ENCODE assay signal across 1 cellular context in the genomic region with DNA sequence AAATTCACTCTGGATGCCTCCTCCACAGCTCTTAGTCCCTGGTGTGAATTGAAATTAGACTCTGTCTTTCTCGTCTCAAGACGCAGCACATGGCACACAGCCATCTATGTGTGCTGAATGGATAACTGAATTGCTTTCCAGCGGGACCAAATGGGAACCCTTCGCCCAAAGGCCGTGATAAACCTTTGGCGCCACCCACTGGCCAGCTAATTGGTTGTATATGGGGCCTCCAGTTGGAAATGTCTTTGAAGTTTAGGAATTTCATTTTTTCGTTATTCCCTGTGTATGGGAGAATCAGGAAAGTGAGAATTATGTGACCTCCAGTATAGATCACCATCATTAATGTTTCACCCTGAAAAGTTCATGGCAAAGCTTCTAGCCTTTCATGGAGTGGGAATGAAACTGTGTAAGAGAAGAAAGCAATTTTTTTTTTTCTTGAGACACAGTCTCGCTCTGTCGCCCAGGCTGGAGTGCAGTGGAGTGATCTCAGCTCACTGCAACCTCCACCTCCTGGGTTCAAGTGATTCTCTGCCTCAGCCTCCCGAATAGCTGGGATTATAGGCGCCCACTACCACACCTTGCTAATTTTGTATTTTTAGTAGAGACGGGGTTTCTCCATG.
A peak's percentile ranks its signal among the peaks of the same experiment; 100 is the strongest.
TF ChIP-seq lines count a peak whose summit lies in the region.

No MANE protein-coding gene starts in this region.

TF ChIP-seq in HepG2, 621 proteins besides CTCF, POLR2A, EP300 and RAD21 (continued from another document):
- TF ChIP-seq, protein P1, sequence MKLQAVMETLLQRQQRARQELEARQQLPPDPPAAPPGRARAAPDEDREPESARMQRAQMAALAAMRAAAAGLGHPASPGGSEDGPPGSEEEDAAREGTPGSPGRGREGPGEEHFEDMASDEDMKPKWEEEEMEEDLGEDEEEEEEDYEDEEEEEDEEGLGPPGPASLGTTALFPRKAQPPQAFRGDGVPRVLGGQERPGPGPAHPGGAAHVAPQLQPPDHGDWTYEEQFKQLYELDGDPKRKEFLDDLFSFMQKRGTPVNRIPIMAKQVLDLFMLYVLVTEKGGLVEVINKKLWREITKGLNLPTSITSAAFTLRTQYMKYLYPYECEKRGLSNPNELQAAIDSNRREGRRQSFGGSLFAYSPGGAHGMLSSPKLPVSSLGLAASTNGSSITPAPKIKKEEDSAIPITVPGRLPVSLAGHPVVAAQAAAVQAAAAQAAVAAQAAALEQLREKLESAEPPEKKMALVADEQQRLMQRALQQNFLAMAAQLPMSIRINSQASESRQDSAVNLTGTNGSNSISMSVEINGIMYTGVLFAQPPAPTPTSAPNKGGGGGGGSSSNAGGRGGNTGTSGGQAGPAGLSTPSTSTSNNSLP (IDR thresholded peaks at IDR 0.05; ENCODE audit: low read depth, low read length): 0 out of 2 replicates have a peak, but pooled peaks have one; percentile 24
- no peak for TF ChIP-seq TOE1 (CRISPR knock-in tag; IDR thresholded peaks at IDR 0.05)
- TF ChIP-seq ZNF468 (CRISPR knock-in tag; IDR thresholded peaks at IDR 0.05): no peak
- peak; percentile 83 for TF ChIP-seq SMC3 (IDR thresholded peaks at IDR 0.05; ENCODE audit: low read length)
- TF ChIP-seq, protein P2, sequence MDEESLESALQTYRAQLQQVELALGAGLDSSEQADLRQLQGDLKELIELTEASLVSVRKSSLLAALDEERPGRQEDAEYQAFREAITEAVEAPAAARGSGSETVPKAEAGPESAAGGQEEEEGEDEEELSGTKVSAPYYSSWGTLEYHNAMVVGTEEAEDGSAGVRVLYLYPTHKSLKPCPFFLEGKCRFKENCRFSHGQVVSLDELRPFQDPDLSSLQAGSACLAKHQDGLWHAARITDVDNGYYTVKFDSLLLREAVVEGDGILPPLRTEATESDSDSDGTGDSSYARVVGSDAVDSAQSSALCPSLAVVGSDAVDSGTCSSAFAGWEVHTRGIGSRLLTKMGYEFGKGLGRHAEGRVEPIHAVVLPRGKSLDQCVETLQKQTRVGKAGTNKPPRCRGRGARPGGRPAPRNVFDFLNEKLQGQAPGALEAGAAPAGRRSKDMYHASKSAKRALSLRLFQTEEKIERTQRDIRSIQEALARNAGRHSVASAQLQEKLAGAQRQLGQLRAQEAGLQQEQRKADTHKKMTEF (CRISPR knock-in tag; IDR thresholded peaks at IDR 0.05): peak; percentile 22; the same call in 1 of the 2 replicates
- no peak for TF ChIP-seq ZNF124 (CRISPR knock-in tag; IDR thresholded peaks at IDR 0.05)
- peak; percentile 79 for TF ChIP-seq MIXL1 (CRISPR knock-in tag; IDR thresholded peaks at IDR 0.05)
- no peak for TF ChIP-seq ZNF713 (CRISPR knock-in tag; IDR thresholded peaks at IDR 0.05)
- TF ChIP-seq ZNF768 (CRISPR knock-in tag; IDR thresholded peaks at IDR 0.05): no peak
- TF ChIP-seq, protein P3, sequence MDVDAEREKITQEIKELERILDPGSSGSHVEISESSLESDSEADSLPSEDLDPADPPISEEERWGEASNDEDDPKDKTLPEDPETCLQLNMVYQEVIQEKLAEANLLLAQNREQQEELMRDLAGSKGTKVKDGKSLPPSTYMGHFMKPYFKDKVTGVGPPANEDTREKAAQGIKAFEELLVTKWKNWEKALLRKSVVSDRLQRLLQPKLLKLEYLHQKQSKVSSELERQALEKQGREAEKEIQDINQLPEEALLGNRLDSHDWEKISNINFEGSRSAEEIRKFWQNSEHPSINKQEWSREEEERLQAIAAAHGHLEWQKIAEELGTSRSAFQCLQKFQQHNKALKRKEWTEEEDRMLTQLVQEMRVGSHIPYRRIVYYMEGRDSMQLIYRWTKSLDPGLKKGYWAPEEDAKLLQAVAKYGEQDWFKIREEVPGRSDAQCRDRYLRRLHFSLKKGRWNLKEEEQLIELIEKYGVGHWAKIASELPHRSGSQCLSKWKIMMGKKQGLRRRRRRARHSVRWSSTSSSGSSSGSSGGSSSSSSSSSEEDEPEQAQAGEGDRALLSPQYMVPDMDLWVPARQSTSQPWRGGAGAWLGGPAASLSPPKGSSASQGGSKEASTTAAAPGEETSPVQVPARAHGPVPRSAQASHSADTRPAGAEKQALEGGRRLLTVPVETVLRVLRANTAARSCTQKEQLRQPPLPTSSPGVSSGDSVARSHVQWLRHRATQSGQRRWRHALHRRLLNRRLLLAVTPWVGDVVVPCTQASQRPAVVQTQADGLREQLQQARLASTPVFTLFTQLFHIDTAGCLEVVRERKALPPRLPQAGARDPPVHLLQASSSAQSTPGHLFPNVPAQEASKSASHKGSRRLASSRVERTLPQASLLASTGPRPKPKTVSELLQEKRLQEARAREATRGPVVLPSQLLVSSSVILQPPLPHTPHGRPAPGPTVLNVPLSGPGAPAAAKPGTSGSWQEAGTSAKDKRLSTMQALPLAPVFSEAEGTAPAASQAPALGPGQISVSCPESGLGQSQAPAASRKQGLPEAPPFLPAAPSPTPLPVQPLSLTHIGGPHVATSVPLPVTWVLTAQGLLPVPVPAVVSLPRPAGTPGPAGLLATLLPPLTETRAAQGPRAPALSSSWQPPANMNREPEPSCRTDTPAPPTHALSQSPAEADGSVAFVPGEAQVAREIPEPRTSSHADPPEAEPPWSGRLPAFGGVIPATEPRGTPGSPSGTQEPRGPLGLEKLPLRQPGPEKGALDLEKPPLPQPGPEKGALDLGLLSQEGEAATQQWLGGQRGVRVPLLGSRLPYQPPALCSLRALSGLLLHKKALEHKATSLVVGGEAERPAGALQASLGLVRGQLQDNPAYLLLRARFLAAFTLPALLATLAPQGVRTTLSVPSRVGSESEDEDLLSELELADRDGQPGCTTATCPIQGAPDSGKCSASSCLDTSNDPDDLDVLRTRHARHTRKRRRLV (CRISPR knock-in tag; IDR thresholded peaks at IDR 0.05): no peak
- TF ChIP-seq STAT5B (CRISPR knock-in tag; IDR thresholded peaks at IDR 0.05): no peak
